1 cellular context compared by ENCODE assay signal in genomic region chr17:76726766-76727718, GRCh38.
TF ChIP-seq lines count a peak whose summit lies in the region.

A gene with protein sequence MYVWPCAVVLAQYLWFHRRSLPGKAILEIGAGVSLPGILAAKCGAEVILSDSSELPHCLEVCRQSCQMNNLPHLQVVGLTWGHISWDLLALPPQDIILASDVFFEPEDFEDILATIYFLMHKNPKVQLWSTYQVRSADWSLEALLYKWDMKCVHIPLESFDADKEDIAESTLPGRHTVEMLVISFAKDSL (plus strand): TSS chr17:76726839. CDS start chr17:76729711, 2,872 bp downstream.

TF ChIP-seq in H1, 55 proteins besides CTCF, POLR2A, EP300 and RAD21:
- peak; percentile 91 for TF ChIP-seq TAF1 (IDR thresholded peaks at IDR 0.05; ENCODE audit: low read depth, low read length)
- TF ChIP-seq E2F6 (IDR thresholded peaks at IDR 0.05): peak; percentile 82
- TF ChIP-seq, protein P1, sequence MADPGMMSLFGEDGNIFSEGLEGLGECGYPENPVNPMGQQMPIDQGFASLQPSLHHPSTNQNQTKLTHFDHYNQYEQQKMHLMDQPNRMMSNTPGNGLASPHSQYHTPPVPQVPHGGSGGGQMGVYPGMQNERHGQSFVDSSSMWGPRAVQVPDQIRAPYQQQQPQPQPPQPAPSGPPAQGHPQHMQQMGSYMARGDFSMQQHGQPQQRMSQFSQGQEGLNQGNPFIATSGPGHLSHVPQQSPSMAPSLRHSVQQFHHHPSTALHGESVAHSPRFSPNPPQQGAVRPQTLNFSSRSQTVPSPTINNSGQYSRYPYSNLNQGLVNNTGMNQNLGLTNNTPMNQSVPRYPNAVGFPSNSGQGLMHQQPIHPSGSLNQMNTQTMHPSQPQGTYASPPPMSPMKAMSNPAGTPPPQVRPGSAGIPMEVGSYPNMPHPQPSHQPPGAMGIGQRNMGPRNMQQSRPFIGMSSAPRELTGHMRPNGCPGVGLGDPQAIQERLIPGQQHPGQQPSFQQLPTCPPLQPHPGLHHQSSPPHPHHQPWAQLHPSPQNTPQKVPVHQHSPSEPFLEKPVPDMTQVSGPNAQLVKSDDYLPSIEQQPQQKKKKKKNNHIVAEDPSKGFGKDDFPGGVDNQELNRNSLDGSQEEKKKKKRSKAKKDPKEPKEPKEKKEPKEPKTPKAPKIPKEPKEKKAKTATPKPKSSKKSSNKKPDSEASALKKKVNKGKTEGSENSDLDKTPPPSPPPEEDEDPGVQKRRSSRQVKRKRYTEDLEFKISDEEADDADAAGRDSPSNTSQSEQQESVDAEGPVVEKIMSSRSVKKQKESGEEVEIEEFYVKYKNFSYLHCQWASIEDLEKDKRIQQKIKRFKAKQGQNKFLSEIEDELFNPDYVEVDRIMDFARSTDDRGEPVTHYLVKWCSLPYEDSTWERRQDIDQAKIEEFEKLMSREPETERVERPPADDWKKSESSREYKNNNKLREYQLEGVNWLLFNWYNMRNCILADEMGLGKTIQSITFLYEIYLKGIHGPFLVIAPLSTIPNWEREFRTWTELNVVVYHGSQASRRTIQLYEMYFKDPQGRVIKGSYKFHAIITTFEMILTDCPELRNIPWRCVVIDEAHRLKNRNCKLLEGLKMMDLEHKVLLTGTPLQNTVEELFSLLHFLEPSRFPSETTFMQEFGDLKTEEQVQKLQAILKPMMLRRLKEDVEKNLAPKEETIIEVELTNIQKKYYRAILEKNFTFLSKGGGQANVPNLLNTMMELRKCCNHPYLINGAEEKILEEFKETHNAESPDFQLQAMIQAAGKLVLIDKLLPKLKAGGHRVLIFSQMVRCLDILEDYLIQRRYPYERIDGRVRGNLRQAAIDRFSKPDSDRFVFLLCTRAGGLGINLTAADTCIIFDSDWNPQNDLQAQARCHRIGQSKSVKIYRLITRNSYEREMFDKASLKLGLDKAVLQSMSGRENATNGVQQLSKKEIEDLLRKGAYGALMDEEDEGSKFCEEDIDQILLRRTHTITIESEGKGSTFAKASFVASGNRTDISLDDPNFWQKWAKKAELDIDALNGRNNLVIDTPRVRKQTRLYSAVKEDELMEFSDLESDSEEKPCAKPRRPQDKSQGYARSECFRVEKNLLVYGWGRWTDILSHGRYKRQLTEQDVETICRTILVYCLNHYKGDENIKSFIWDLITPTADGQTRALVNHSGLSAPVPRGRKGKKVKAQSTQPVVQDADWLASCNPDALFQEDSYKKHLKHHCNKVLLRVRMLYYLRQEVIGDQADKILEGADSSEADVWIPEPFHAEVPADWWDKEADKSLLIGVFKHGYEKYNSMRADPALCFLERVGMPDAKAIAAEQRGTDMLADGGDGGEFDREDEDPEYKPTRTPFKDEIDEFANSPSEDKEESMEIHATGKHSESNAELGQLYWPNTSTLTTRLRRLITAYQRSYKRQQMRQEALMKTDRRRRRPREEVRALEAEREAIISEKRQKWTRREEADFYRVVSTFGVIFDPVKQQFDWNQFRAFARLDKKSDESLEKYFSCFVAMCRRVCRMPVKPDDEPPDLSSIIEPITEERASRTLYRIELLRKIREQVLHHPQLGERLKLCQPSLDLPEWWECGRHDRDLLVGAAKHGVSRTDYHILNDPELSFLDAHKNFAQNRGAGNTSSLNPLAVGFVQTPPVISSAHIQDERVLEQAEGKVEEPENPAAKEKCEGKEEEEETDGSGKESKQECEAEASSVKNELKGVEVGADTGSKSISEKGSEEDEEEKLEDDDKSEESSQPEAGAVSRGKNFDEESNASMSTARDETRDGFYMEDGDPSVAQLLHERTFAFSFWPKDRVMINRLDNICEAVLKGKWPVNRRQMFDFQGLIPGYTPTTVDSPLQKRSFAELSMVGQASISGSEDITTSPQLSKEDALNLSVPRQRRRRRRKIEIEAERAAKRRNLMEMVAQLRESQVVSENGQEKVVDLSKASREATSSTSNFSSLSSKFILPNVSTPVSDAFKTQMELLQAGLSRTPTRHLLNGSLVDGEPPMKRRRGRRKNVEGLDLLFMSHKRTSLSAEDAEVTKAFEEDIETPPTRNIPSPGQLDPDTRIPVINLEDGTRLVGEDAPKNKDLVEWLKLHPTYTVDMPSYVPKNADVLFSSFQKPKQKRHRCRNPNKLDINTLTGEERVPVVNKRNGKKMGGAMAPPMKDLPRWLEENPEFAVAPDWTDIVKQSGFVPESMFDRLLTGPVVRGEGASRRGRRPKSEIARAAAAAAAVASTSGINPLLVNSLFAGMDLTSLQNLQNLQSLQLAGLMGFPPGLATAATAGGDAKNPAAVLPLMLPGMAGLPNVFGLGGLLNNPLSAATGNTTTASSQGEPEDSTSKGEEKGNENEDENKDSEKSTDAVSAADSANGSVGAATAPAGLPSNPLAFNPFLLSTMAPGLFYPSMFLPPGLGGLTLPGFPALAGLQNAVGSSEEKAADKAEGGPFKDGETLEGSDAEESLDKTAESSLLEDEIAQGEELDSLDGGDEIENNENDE (IDR thresholded peaks at IDR 0.05; ENCODE audit: insufficient replicate concordance, low read length): no peak
- no peak for TF ChIP-seq CBX5 (IDR thresholded peaks at IDR 0.05; ENCODE audit: low read depth, low read length)
- TF ChIP-seq SIRT6 (IDR thresholded peaks at IDR 0.05; ENCODE audit: low read length): no peak
- TF ChIP-seq POU5F1 (IDR thresholded peaks at IDR 0.05; ENCODE audit: low read depth, low read length): no peak
- no peak for TF ChIP-seq RFX5 (IDR thresholded peaks at IDR 0.05; ENCODE audit: borderline replicate concordance, low read depth, low read length)
- TF ChIP-seq TAF7 (optimal IDR thresholded peaks at IDR 0.05; ENCODE audit: borderline replicate concordance, low read depth, low read length): peak; percentile 79
- TF ChIP-seq NANOG (IDR thresholded peaks at IDR 0.05; ENCODE audit: insufficient read depth, low read depth, low read length, poor library complexity, severe bottlenecking): no peak
- TF ChIP-seq SUZ12 (IDR thresholded peaks at IDR 0.05; ENCODE audit: low read length): no peak
- TF ChIP-seq EGR1 (IDR thresholded peaks at IDR 0.05; ENCODE audit: borderline replicate concordance, low read depth, low read length): no peak
- TF ChIP-seq POLR2AphosphoS5 (IDR thresholded peaks at IDR 0.05; ENCODE audit: low read depth, low read length): peak; percentile 89
- peak; percentile 94 for TF ChIP-seq PHF8 (conservative IDR thresholded peaks at IDR 0.05; ENCODE audit: low read depth, low read length)
- TF ChIP-seq KDM5A (IDR thresholded peaks at IDR 0.05; ENCODE audit: low read length): peak; percentile 75; the same call in 1 of the 2 replicates
- TF ChIP-seq EZH2 (IDR thresholded peaks at IDR 0.05; ENCODE audit: low read depth, low read length, severe bottlenecking): no peak
- 0 out of 4 replicates have a peak, but pooled peaks of 1 of the 2 experiments have one; percentile 38 for TF ChIP-seq SIN3A (conservative IDR thresholded peaks at IDR 0.05 in 1 of 2, IDR thresholded peaks at IDR 0.05 in 1 of 2; ENCODE audit: low read depth in 1 of 2, low read length in 2 of 2)
- no peak for TF ChIP-seq TEAD4 (IDR thresholded peaks at IDR 0.05; ENCODE audit: low read depth, low read length)
- no peak for TF ChIP-seq JUN (IDR thresholded peaks at IDR 0.05; ENCODE audit: low read depth, low read length)
- no peak for TF ChIP-seq CTBP2 (IDR thresholded peaks at IDR 0.05; ENCODE audit: borderline replicate concordance, insufficient read depth, insufficient read length, low read length)
- TF ChIP-seq SAP30 (IDR thresholded peaks at IDR 0.05; ENCODE audit: insufficient read depth, insufficient replicate concordance, low read length): peak; percentile 48
- peak; percentile 7 for TF ChIP-seq KDM4A (IDR thresholded peaks at IDR 0.05; ENCODE audit: low read depth, low read length, severe bottlenecking)
- 0 out of 2 replicates have a peak, but pooled peaks have one; percentile 14 for TF ChIP-seq KDM1A (IDR thresholded peaks at IDR 0.05; ENCODE audit: borderline replicate concordance, low read length)
- TF ChIP-seq CBX8 (IDR thresholded peaks at IDR 0.05; ENCODE audit: borderline replicate concordance, low read depth, low read length): no peak
- TF ChIP-seq ATF3 (IDR thresholded peaks at IDR 0.05; ENCODE audit: insufficient read depth, low read depth, low read length): no peak
- TF ChIP-seq, protein P2, sequence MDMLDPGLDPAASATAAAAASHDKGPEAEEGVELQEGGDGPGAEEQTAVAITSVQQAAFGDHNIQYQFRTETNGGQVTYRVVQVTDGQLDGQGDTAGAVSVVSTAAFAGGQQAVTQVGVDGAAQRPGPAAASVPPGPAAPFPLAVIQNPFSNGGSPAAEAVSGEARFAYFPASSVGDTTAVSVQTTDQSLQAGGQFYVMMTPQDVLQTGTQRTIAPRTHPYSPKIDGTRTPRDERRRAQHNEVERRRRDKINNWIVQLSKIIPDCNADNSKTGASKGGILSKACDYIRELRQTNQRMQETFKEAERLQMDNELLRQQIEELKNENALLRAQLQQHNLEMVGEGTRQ (IDR thresholded peaks at IDR 0.05; ENCODE audit: low read length): no peak
- no peak for TF ChIP-seq JUND (IDR thresholded peaks at IDR 0.05; ENCODE audit: low read length)
- TF ChIP-seq RXRA (IDR thresholded peaks at IDR 0.05; ENCODE audit: insufficient read depth, low read depth, low read length): no peak
- no peak for TF ChIP-seq SP4 (IDR thresholded peaks at IDR 0.05; ENCODE audit: low read length)
- TF ChIP-seq ZNF274 (IDR thresholded peaks at IDR 0.05; ENCODE audit: borderline replicate concordance, extremely low read depth, low read length): no peak
- TF ChIP-seq SP2 (IDR thresholded peaks at IDR 0.05; ENCODE audit: low read length): no peak
- no peak for TF ChIP-seq CHD1 (IDR thresholded peaks at IDR 0.05; ENCODE audit: low read depth, low read length)
- TF ChIP-seq NRF1 (IDR thresholded peaks at IDR 0.05; ENCODE audit: low read depth, low read length): no peak
- TF ChIP-seq YY1 (IDR thresholded peaks at IDR 0.05; ENCODE audit: low read depth, low read length): no peak
- TF ChIP-seq GABPA (IDR thresholded peaks at IDR 0.05; ENCODE audit: borderline replicate concordance, insufficient read depth, low read length): 0 out of 2 replicates have a peak, but pooled peaks have one; percentile 34
- TF ChIP-seq SP1 (IDR thresholded peaks at IDR 0.05; ENCODE audit: low read depth, low read length): no peak
- TF ChIP-seq BCL11A (IDR thresholded peaks at IDR 0.05; ENCODE audit: low read depth in 2 of 2, low read length in 2 of 2): no peak
- TF ChIP-seq CHD2 (IDR thresholded peaks at IDR 0.05; ENCODE audit: low read length): no peak
- TF ChIP-seq FOSL1 (IDR thresholded peaks at IDR 0.05; ENCODE audit: insufficient read depth, low read depth, low read length): no peak
- no peak for TF ChIP-seq BRCA1 (IDR thresholded peaks at IDR 0.05; ENCODE audit: low read depth, low read length)
- peak; percentile 89 for TF ChIP-seq MAX (IDR thresholded peaks at IDR 0.05)
- no peak for TF ChIP-seq SIX5 (IDR thresholded peaks at IDR 0.05; ENCODE audit: low read depth, low read length)
- TF ChIP-seq CEBPB (IDR thresholded peaks at IDR 0.05; ENCODE audit: low read depth, low read length): no peak
- no peak for TF ChIP-seq HDAC6 (IDR thresholded peaks at IDR 0.05; ENCODE audit: low read depth, low read length)
- TF ChIP-seq RNF2 (IDR thresholded peaks at IDR 0.05; ENCODE audit: borderline replicate concordance, low read depth, low read length, missing control alignments, poor library complexity, severe bottlenecking): no peak
- peak; percentile 39; the same call in 1 of the 2 replicates for TF ChIP-seq TBP (IDR thresholded peaks at IDR 0.05; ENCODE audit: low read depth, low read length)
- TF ChIP-seq MAFK (IDR thresholded peaks at IDR 0.05; ENCODE audit: low read depth, low read length): no peak
- no peak for TF ChIP-seq RBBP5 (IDR thresholded peaks at IDR 0.05; ENCODE audit: borderline replicate concordance, low read depth, low read length)
- TF ChIP-seq, protein P3, sequence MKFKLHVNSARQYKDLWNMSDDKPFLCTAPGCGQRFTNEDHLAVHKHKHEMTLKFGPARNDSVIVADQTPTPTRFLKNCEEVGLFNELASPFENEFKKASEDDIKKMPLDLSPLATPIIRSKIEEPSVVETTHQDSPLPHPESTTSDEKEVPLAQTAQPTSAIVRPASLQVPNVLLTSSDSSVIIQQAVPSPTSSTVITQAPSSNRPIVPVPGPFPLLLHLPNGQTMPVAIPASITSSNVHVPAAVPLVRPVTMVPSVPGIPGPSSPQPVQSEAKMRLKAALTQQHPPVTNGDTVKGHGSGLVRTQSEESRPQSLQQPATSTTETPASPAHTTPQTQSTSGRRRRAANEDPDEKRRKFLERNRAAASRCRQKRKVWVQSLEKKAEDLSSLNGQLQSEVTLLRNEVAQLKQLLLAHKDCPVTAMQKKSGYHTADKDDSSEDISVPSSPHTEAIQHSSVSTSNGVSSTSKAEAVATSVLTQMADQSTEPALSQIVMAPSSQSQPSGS (IDR thresholded peaks at IDR 0.05; ENCODE audit: low read length): no peak
- no peak for TF ChIP-seq TCF12 (IDR thresholded peaks at IDR 0.05; ENCODE audit: low read depth, low read length)
- TF ChIP-seq CREB1 (IDR thresholded peaks at IDR 0.05): no peak
- TF ChIP-seq ASH2L (IDR thresholded peaks at IDR 0.05; ENCODE audit: low read length): peak; percentile 35
- no peak for TF ChIP-seq GTF2F1 (IDR thresholded peaks at IDR 0.05; ENCODE audit: borderline replicate concordance, low read depth, low read length)
- no peak; a peak in 1 of 4 replicates for TF ChIP-seq HDAC2 (IDR thresholded peaks at IDR 0.05; ENCODE audit: borderline replicate concordance in 1 of 2, low read depth in 2 of 2, low read length in 2 of 2)
- no peak for TF ChIP-seq SRF (IDR thresholded peaks at IDR 0.05; ENCODE audit: low read depth, low read length)
- TF ChIP-seq BACH1 (IDR thresholded peaks at IDR 0.05; ENCODE audit: low read length): no peak
